In genomic region chr11:48013269-48013901, GRCh38 we compare ENCODE assay signal across 8 cellular contexts. TPM values are rescaled to one million over a fixed set of nuclear protein-coding genes. Genes with fewer than 3 reads are reported as not detected.
DNase-seq lines count a peak whose midpoint lies in the region; ATAC-seq, FAIRE-seq and TF ChIP-seq lines count a peak whose summit lies in the region.

No MANE protein-coding gene starts in this region.

- no peak overlapping the region for H3K4me2 ChIP-seq in keratinocyte (ENCODE audit: control insufficient read depth, extremely low read depth, insufficient read depth, low read depth, low read length)

- peaks cover 87% of the 10 kb centered on the region for H3K4me1 Mint-ChIP-seq in activated CD8-positive, alpha-beta T cell treated with anti-CD3 and anti-CD28 coated beads, Interleukin-2, amount 10 ng/mL, durations not matched to agents 7 days and 5 days (ENCODE audit: low read depth)

- ATAC-seq in GM21529 (IDR thresholded peaks at IDR 0.05; ENCODE audit: unreplicated experiment) (peak; percentile 68), aorta (ENCODE audit: low FRiP score) (peak; percentile 34), foreskin keratinocyte (no peak)
- peak; percentile 57 for ATAC-seq in activated CD8-positive, alpha-beta T cell treated with anti-CD3 and anti-CD28 coated beads, Interleukin-2, amount 10 ng/mL, durations not matched to agents 7 days and 5 days

- POLR2A ChIA-PET in activated CD8-positive, alpha-beta T cell treated with anti-CD3 and anti-CD28 coated beads, Interleukin-2, amount 10 ng/mL, durations not matched to agents 7 days and 5 days (lab: Charles Lee): interaction anchor here (1.0 to 4.7 kb wide), 3 partner anchors 8 to 43 kb away, joined by 3 to 35 read pairs (median 32); no protein-coding TSS in a partner anchor

- CTCF ChIA-PET in activated CD8-positive, alpha-beta T cell treated with anti-CD3 and anti-CD28 coated beads, Interleukin-2, amount 10 ng/mL, durations not matched to agents 7 days and 5 days (lab: Charles Lee): interaction anchor here (1.2 to 2.6 kb wide), 5 partner anchors 10 to 96 kb away, joined by 4 to 27 read pairs (median 5); no protein-coding TSS in a partner anchor

- no peaks in the 10 kb centered on the region for H4K20me1 ChIP-seq in keratinocyte (ENCODE audit: control insufficient read depth, extremely low read depth, insufficient read depth, low read length)

- H3K27ac Mint-ChIP-seq in activated CD8-positive, alpha-beta T cell treated with anti-CD3 and anti-CD28 coated beads, Interleukin-2, amount 10 ng/mL, durations not matched to agents 7 days and 5 days: peak overlapping the region; percentile 94

- dilution Hi-C loops in keratinocyte (cut with MboI; ENCODE audit: extremely low pct_ligation_motif_present, low sequenced_read_pairs): no loop called here

- no peak overlapping the region for H3K9ac ChIP-seq in keratinocyte (ENCODE audit: control insufficient read depth, extremely low read depth, insufficient read depth, low read length)

- H2AFZ ChIP-seq in keratinocyte (ENCODE audit: control insufficient read depth, low read length): peak overlapping the region; percentile 56

- H3K27me3 Mint-ChIP-seq in activated CD8-positive, alpha-beta T cell treated with anti-CD3 and anti-CD28 coated beads, Interleukin-2, amount 10 ng/mL, durations not matched to agents 7 days and 5 days (ENCODE audit: low read depth): no peaks in the 10 kb centered on the region

- H3K27ac ChIP-seq in keratinocyte (ENCODE audit: control insufficient read depth, insufficient read depth, low read length) (no peak overlapping the region), aorta (ENCODE audit: low read depth in 1 of 2, low read length in 2 of 2) (no peak overlapping the region), foreskin keratinocyte (no peak overlapping the region)

- H3K4me3 Mint-ChIP-seq in activated CD8-positive, alpha-beta T cell treated with anti-CD3 and anti-CD28 coated beads, Interleukin-2, amount 10 ng/mL, durations not matched to agents 7 days and 5 days: peak overlapping the region; percentile 36

- DNase-seq in Caki2 (ENCODE audit: low read depth) (peak; percentile 82), MG63 (peak; percentile 43), keratinocyte (ENCODE audit: low read depth, low spot score) (no peak), aorta (no peak), foreskin keratinocyte (no peak), Ammon's horn (ENCODE audit: low spot score) (no peak)
- peak; percentile 66 for DNase-seq in activated CD8-positive, alpha-beta T cell treated with anti-CD3 and anti-CD28 coated beads, Interleukin-2, amount 10 ng/mL, durations not matched to agents 7 days and 5 days

- no peak for FAIRE-seq in keratinocyte (lab: Jason Lieb, UNC)

- WGBS in aorta, 2 donors: 79 to 83% methylated on average over 8 of the region's 8 CpGs

- in situ Hi-C loops in Caki2 (cut with HindIII; ENCODE audit: low pct_unique_long_range_greater_than_20kb, low sequenced_read_pairs): no loop called here

- H3K9me3 ChIP-seq in MG63 (no peaks in the 10 kb centered on the region), keratinocyte (ENCODE audit: control insufficient read depth, low read depth, low read length) (no peaks in the 10 kb centered on the region), aorta (ENCODE audit: control insufficient read depth, low read length) (no peaks in the 10 kb centered on the region)

- intact Hi-C loops in aorta (cut with DNase I): loop anchor here in 1 of 2 donors (10.0 kb wide), 1 partner anchor 51 kb away; no protein-coding TSS in a partner anchor

- H3K27me3 ChIP-seq in MG63 (no peaks in the 10 kb centered on the region), keratinocyte (ENCODE audit: control insufficient read depth, extremely low read depth, insufficient read depth, low read length) (no peaks in the 10 kb centered on the region), aorta (ENCODE audit: control insufficient read depth in 1 of 2, insufficient read depth in 2 of 2, low read length in 1 of 2) (no peaks in the 10 kb centered on the region), foreskin keratinocyte (no peaks in the 10 kb centered on the region)

- H3K9me3 Mint-ChIP-seq in activated CD8-positive, alpha-beta T cell treated with anti-CD3 and anti-CD28 coated beads, Interleukin-2, amount 10 ng/mL, durations not matched to agents 7 days and 5 days (ENCODE audit: insufficient read depth): no peaks in the 10 kb centered on the region

- no peaks in the 10 kb centered on the region for H3K4me1 ChIP-seq in keratinocyte (ENCODE audit: control insufficient read depth, extremely low read depth, insufficient read depth, low read length)
- no peaks in the 10 kb centered on the region for H3K4me1 ChIP-seq in aorta (ENCODE audit: control insufficient read depth in 1 of 2, insufficient read depth in 2 of 2, low read length in 2 of 2)
- H3K4me1 ChIP-seq in foreskin keratinocyte: no peaks in the 10 kb centered on the region

- H3K36me3 ChIP-seq in MG63: no peaks in the 10 kb centered on the region
- no peaks in the 10 kb centered on the region for H3K36me3 ChIP-seq in keratinocyte (ENCODE audit: control insufficient read depth in 2 of 2, extremely low read depth in 1 of 2, insufficient read depth in 2 of 2, low read length in 2 of 2)
- H3K36me3 ChIP-seq in aorta (ENCODE audit: control insufficient read depth in 1 of 2, insufficient read depth in 2 of 2, low read length in 1 of 2): no peaks in the 10 kb centered on the region

- H3K9me1 ChIP-seq in keratinocyte (ENCODE audit: control insufficient read depth, extremely low read depth, insufficient read depth, low read length): no peaks in the 10 kb centered on the region

- peaks cover 30% of the 10 kb centered on the region for H3K36me3 Mint-ChIP-seq in activated CD8-positive, alpha-beta T cell treated with anti-CD3 and anti-CD28 coated beads, Interleukin-2, amount 10 ng/mL, durations not matched to agents 7 days and 5 days (ENCODE audit: low read depth)

- H3K4me3 ChIP-seq in MG63 (no peak overlapping the region), keratinocyte (ENCODE audit: control insufficient read depth in 2 of 3, extremely low read depth in 1 of 3, insufficient read depth in 2 of 3, low read depth in 1 of 3, low read length in 3 of 3) (no peak overlapping the region), aorta (ENCODE audit: low read length in 2 of 2) (no peak overlapping the region)

- H3K79me2 ChIP-seq in keratinocyte (ENCODE audit: control insufficient read depth, insufficient read depth, low read length): no peaks in the 10 kb centered on the region

- no peak for TF ChIP-seq CTCF in keratinocyte (optimal IDR thresholded peaks at IDR 0.05 in 1 of 3, IDR thresholded peaks at IDR 0.05 in 1 of 3, conservative IDR thresholded peaks at IDR 0.05 in 1 of 3; ENCODE audit: extremely low read depth in 1 of 3, insufficient read depth in 2 of 3, low read length in 3 of 3)
- no peak for TF ChIP-seq CTCF in foreskin keratinocyte (conservative IDR thresholded peaks at IDR 0.05)

RNA-seq across cellular contexts. Expression of gene PTPRJ, which starts 33.0 kb away (rescaled TPM):
- total RNA-seq in Caki2 (2014; rRNA removed; shearing (Covaris generic); ENCODE audit: low replicate concordance): 23.3 and 33.3 TPM in 2 replicates
- 7.7 and 9.2 TPM in 2 replicates for total RNA-seq in MG63 (2014; rRNA removed; shearing (Covaris generic); ENCODE audit: low replicate concordance)
- 10 to 100 TPM; 56.5 to 62.9 TPM for total RNA-seq in activated CD8-positive, alpha-beta T cell treated with anti-CD3 and anti-CD28 coated beads, Interleukin-2, amount 10 ng/mL, durations not matched to agents 7 days and 5 days
- 0.57 to 0.84 TPM (median 0.58 TPM) in 3 replicates for polyA plus RNA-seq in keratinocyte
- 0.89 TPM for polyA plus RNA-seq in keratinocyte (2011; ENCODE audit: low read depth)
- polyA plus RNA-seq in keratinocyte (2011; cell fraction: cytosol; rRNA removed): 0.51 and 0.68 TPM in 2 replicates
- polyA plus RNA-seq in keratinocyte (2011; cell fraction: nucleus; rRNA removed): 2.2 and 2.7 TPM in 2 replicates
- 0.75 and 0.92 TPM in 2 replicates for polyA plus RNA-seq in keratinocyte (2012; ENCODE audit: low replicate concordance)
- 1.2 to 2.5 TPM (median 1.8 TPM) in 3 replicates for polyA minus RNA-seq in keratinocyte
- 2.3 TPM for polyA minus RNA-seq in keratinocyte (2011; cell fraction: cytosol; rRNA and poly(A)+ RNA removed)
- polyA minus RNA-seq in keratinocyte (2011; cell fraction: nucleus; rRNA and poly(A)+ RNA removed): 3.1 and 6.6 TPM in 2 replicates
- total RNA-seq in aorta: 10 to 100 TPM; 14.3 to 20.1 TPM
- polyA plus RNA-seq in aorta: 1 to 10 TPM; 2.0 to 2.8 TPM
- 0.92 and 2.0 TPM in 2 replicates for total RNA-seq in foreskin keratinocyte
- polyA plus RNA-seq in foreskin keratinocyte: 0.65 and 0.69 TPM in 2 replicates

Comparison
In these comparisons a context has a peak if more than half of its experiments do, and no peak if none do; other contexts are left out.
1. DNase-seq: peak in Caki2 (single experiment), MG63 (single experiment) and activated CD8-positive, alpha-beta T cell treated with anti-CD3 and anti-CD28 coated beads, Interleukin-2, amount 10 ng/mL, durations not matched to agents 7 days and 5 days (single experiment); none in keratinocyte (single experiment), aorta (0 of 2), foreskin keratinocyte (0 of 2) and Ammon's horn (single experiment).